ENCODE assay signal across 8 cellular contexts in genomic region chr10:110311357-110311949, GRCh38. TPM values are rescaled to one million over a fixed set of nuclear protein-coding genes. Genes with fewer than 3 reads are reported as not detected.
DNase-seq lines count a peak whose midpoint lies in the region; ATAC-seq, FAIRE-seq and TF ChIP-seq lines count a peak whose summit lies in the region.

No MANE protein-coding gene starts in this region.

- ATAC-seq in IMR-90 (ENCODE audit: low read depth) (peak; percentile 97), K562 (peak; percentile 87), HG03442 (IDR thresholded peaks at IDR 0.05; ENCODE audit: unreplicated experiment) (no peak)

- no peak overlapping the region for H3K9ac ChIP-seq in IMR-90 (ENCODE audit: low read depth, low read length)
- H3K9ac ChIP-seq in K562 (ENCODE audit: insufficient read depth in 1 of 2, low read depth in 2 of 2, low read length in 2 of 2) = no peak overlapping the region
- no peak overlapping the region for H3K9ac ChIP-seq in keratinocyte (ENCODE audit: control insufficient read depth, extremely low read depth, insufficient read depth, low read length)

- peak overlapping the region; percentile 78 for H2BK20ac ChIP-seq in IMR-90 (ENCODE audit: low read depth, low read length)

- intact Hi-C loops in IMR-90 (cut with micrococcal nuclease) (loop anchor here (1.0 to 10.0 kb wide), 8 partner anchors 42 to 583 kb away; no protein-coding TSS in a partner anchor), K562 (cut with micrococcal nuclease) (loop anchor here (1.0 to 10.0 kb wide), 5 partner anchors 225 to 1823 kb away; no protein-coding TSS in a partner anchor)

- no peak overlapping the region for H4K5ac ChIP-seq in IMR-90 (ENCODE audit: low read depth, low read length)

- in situ Hi-C loops in IMR-90 (cut with MboI; ENCODE audit: low sequenced_read_pairs) = loop anchor here (5.0 to 25.0 kb wide), 2 partner anchors 236 to 1826 kb away; no protein-coding TSS in a partner anchor
- in situ Hi-C loops in K562 (cut with MboI) = loop anchor here (5.0 kb wide), 1 partner anchor 241 kb away; no protein-coding TSS in a partner anchor

- DNase-seq in stimulated activated CD4-positive, alpha-beta T cell treated with anti-CD3 and anti-CD28 coated beads, Interleukin-12 subunit alpha, Interleukin-12 subunit beta, amount 100 ng/mL, for 4 hours = peak; percentile 36
- DNase-seq in stimulated activated CD4-positive, alpha-beta T cell treated with anti-CD3 and anti-CD28 coated beads, Interleukin-2, amount 100 ng/mL, for 48 hours = no peak
- peak; percentile 70 for DNase-seq in IMR-90
- DNase-seq in RPMI8226 = peak; percentile 63
- peak in 2 of 4 experiments; percentile 40 to 67 for DNase-seq in K562 (ENCODE audit: extremely low read depth in 1 of 4, low spot score in 3 of 4)
- no peak for DNase-seq in keratinocyte (ENCODE audit: low read depth, low spot score)
- peak; percentile 57 for DNase-seq in stimulated activated CD8-positive, alpha-beta memory T cell treated with anti-CD3 and anti-CD28 coated beads, Interleukin-4, amount 100 ng/mL, for 48 hours

- H3K4me3 ChIP-seq in IMR-90 (ENCODE audit: insufficient read depth, low read depth, low read length) (no peak overlapping the region), K562 (no peak overlapping the region), keratinocyte (ENCODE audit: control insufficient read depth in 2 of 3, extremely low read depth in 1 of 3, insufficient read depth in 2 of 3, low read depth in 1 of 3, low read length in 3 of 3) (no peak overlapping the region)

- peak overlapping the region in 1 of 2 experiments; percentile 67; a peak in 2 of 4 replicates for H4K8ac ChIP-seq in IMR-90 (ENCODE audit: low read depth in 2 of 2, low read length in 2 of 2)

- dilution Hi-C loops in IMR-90 (cut with HindIII; ENCODE audit: low sequenced_read_pairs, unreplicated experiment) (no loop called here), keratinocyte (cut with MboI; ENCODE audit: extremely low pct_ligation_motif_present, low sequenced_read_pairs) (loop anchor here (25.0 kb wide), 2 partner anchors 251 to 576 kb away; partner anchors contain the start of gene SMC3)

- H4K20me1 ChIP-seq in IMR-90 (ENCODE audit: insufficient read depth, low read length) (no peaks in the 10 kb centered on the region), K562 (replicated peaks; ENCODE audit: control insufficient read depth, insufficient read depth, low read length) (no peaks in the 10 kb centered on the region), keratinocyte (ENCODE audit: control insufficient read depth, extremely low read depth, insufficient read depth, low read length) (no peaks in the 10 kb centered on the region)

- H3K79me1 ChIP-seq in IMR-90 (ENCODE audit: low read depth in 1 of 2, low read length in 2 of 2) = no peaks in the 10 kb centered on the region

- peak overlapping the region; percentile 49; the same call in 1 of the 2 replicates for H2BK120ac ChIP-seq in IMR-90 (ENCODE audit: low read depth, low read length)

- TF ChIP-seq EP300 in K562 (IDR thresholded peaks at IDR 0.05; ENCODE audit: low read length) = no peak

- CTCF ChIA-PET in IMR-90 (lab: Yijun Ruan, JAX) = interaction anchor here (0.5 to 2.1 kb wide), 5 partner anchors 100 to 289 kb away, joined by 3 to 10 read pairs (median 4); no protein-coding TSS in a partner anchor
- CTCF ChIA-PET in K562 (lab: Yijun Ruan, JAX; ENCODE audit: low intra/inter-chr PET ratio) = interaction anchor here (1.8 to 2.4 kb wide), 2 partner anchors 224 to 236 kb away, joined by 10 to 13 read pairs; no protein-coding TSS in a partner anchor

- no peak overlapping the region for H3K18ac ChIP-seq in IMR-90 (ENCODE audit: low read depth, low read length)

- no CpG with 5 or more reads among the region's 3 CpGs for WGBS in IMR-90 (ENCODE audit: extremely low coverage in 2 of 2, insufficient read length in 1 of 2), 2 experiments
- 0% methylated on average over 3 of the region's 3 CpGs for WGBS in K562 (ENCODE audit: insufficient coverage, low coverage, missing lambda C conversion rate)

- H3K79me2 ChIP-seq in K562 (ENCODE audit: control insufficient read depth, insufficient read depth, low read length) (no peaks in the 10 kb centered on the region), keratinocyte (ENCODE audit: control insufficient read depth, insufficient read depth, low read length) (no peaks in the 10 kb centered on the region)

- peak; percentile 95 for TF ChIP-seq RAD21 in IMR-90 (IDR thresholded peaks at IDR 0.05; ENCODE audit: low read length)
- peak; percentile 79 to 81 for TF ChIP-seq RAD21 in K562 (CRISPR knock-in tag; conservative IDR thresholded peaks at IDR 0.05 in 1 of 2, IDR thresholded peaks at IDR 0.05 in 1 of 2)

- H3K9me3 ChIP-seq in IMR-90 (ENCODE audit: control insufficient read depth, insufficient read depth, low read length) (no peaks in the 10 kb centered on the region), K562 (replicated peaks; ENCODE audit: control insufficient read depth, insufficient read depth, low read depth, low read length) (no peaks in the 10 kb centered on the region), keratinocyte (ENCODE audit: control insufficient read depth, low read depth, low read length) (no peaks in the 10 kb centered on the region)

- H3K14ac ChIP-seq in IMR-90 (replicated peaks; ENCODE audit: low read depth, low read length) = peak overlapping the region; percentile 38; the same call in 1 of the 2 replicates

- no peaks in the 10 kb centered on the region for H3K36me3 ChIP-seq in IMR-90 (ENCODE audit: control insufficient read depth, insufficient read depth, low read length)
- H3K36me3 ChIP-seq in K562 (ENCODE audit: control insufficient read depth, insufficient read depth, low read length) = no peaks in the 10 kb centered on the region
- no peaks in the 10 kb centered on the region for H3K36me3 ChIP-seq in keratinocyte (ENCODE audit: control insufficient read depth in 2 of 2, extremely low read depth in 1 of 2, insufficient read depth in 2 of 2, low read length in 2 of 2)

- H2AK5ac ChIP-seq in IMR-90 (ENCODE audit: low read depth, low read length) = peak overlapping the region; percentile 41; the same call in 1 of the 2 replicates

- H2AK9ac ChIP-seq in IMR-90 (replicated peaks; ENCODE audit: low read depth, low read length, poor library complexity) = no peak overlapping the region

- H3K4ac ChIP-seq in IMR-90 (ENCODE audit: low read depth, low read length) = peak overlapping the region; percentile 54; the same call in 1 of the 2 replicates

- 0 out of 2 replicates have a peak, but pooled peaks cover 2% of the 10 kb centered on the region for H3K9me1 ChIP-seq in IMR-90 (ENCODE audit: insufficient read depth, low read length)
- no peaks in the 10 kb centered on the region for H3K9me1 ChIP-seq in K562 (ENCODE audit: control insufficient read depth, insufficient read depth, low read length)
- no peaks in the 10 kb centered on the region for H3K9me1 ChIP-seq in keratinocyte (ENCODE audit: control insufficient read depth, extremely low read depth, insufficient read depth, low read length)

- TF ChIP-seq POLR2A in IMR-90 (IDR thresholded peaks at IDR 0.05; ENCODE audit: low read depth, low read length) (no peak), K562 (conservative IDR thresholded peaks at IDR 0.05) (no peak)

- H3K27me3 ChIP-seq in IMR-90 (ENCODE audit: control insufficient read depth, insufficient read depth, low read length) (no peaks in the 10 kb centered on the region), K562 (ENCODE audit: control insufficient read depth in 2 of 2, insufficient read depth in 2 of 2, low read length in 2 of 2) (peaks cover 2 to 6% of the 10 kb centered on the region in 2 experiments; a peak in 1 of 5 replicates), keratinocyte (ENCODE audit: control insufficient read depth, extremely low read depth, insufficient read depth, low read length) (no peaks in the 10 kb centered on the region)

- no peak overlapping the region for H2BK5ac ChIP-seq in IMR-90 (ENCODE audit: low read depth, low read length, poor library complexity, severe bottlenecking)

- BruUV-seq in IMR-90 (replicated peaks; lab: Mats Ljungman, UMichigan) (no TSS peak), K562 (replicated peaks; lab: Mats Ljungman, UMichigan) (no TSS peak)

- H2AFZ ChIP-seq in IMR-90 (replicated peaks; ENCODE audit: low read length, poor library complexity) (no peak overlapping the region), K562 (ENCODE audit: low read depth, low read length) (no peak overlapping the region), keratinocyte (ENCODE audit: control insufficient read depth, low read length) (no peak overlapping the region)

- H3K4me2 ChIP-seq in IMR-90 (ENCODE audit: low read depth, low read length) (peak overlapping the region; percentile 54), K562 (ENCODE audit: insufficient read depth, low read length) (no peak overlapping the region), keratinocyte (ENCODE audit: control insufficient read depth, extremely low read depth, insufficient read depth, low read depth, low read length) (peak overlapping the region; percentile 50)

- H3K27ac ChIP-seq in IMR-90 (ENCODE audit: insufficient read depth, low read length) (no peak overlapping the region), K562 (ENCODE audit: extremely low read depth, low read depth, low read length) (no peak overlapping the region), keratinocyte (ENCODE audit: control insufficient read depth, insufficient read depth, low read length) (no peak overlapping the region)

- FAIRE-seq in K562 (lab: Jason Lieb, UNC) = peak; percentile 73
- FAIRE-seq in keratinocyte (lab: Jason Lieb, UNC) = peak; percentile 86

- POLR2A ChIA-PET in IMR-90 (lab: Charles Lee; ENCODE audit: unreplicated experiment) = no interaction called here
- POLR2A ChIA-PET in K562 (lab: Yijun Ruan, JAX) = interaction anchor here (0.7 kb wide), 1 partner anchor 617 kb away, joined by 3 read pairs; no protein-coding TSS in a partner anchor

- no peaks in the 10 kb centered on the region for H3K4me1 ChIP-seq in IMR-90 (ENCODE audit: control insufficient read depth, insufficient read depth, low read length)
- no peaks in the 10 kb centered on the region; a peak in 1 of 5 replicates for H3K4me1 ChIP-seq in K562 (replicated peaks in 1 of 2; ENCODE audit: control insufficient read depth in 2 of 2, insufficient read depth in 2 of 2, low read length in 2 of 2)
- peaks cover 14% of the 10 kb centered on the region for H3K4me1 ChIP-seq in keratinocyte (ENCODE audit: control insufficient read depth, extremely low read depth, insufficient read depth, low read length)

- H2BK15ac ChIP-seq in IMR-90 (ENCODE audit: low read depth, low read length) = peak overlapping the region; percentile 20; the same call in 1 of the 3 replicates

- no peak overlapping the region; the same call in 1 of the 2 replicates for H4K91ac ChIP-seq in IMR-90 (ENCODE audit: insufficient read depth, low read depth, low read length)

- no peak overlapping the region for H3K56ac ChIP-seq in IMR-90 (ENCODE audit: extremely low read depth, insufficient read depth, low read length)

- H3K23ac ChIP-seq in IMR-90 (ENCODE audit: low read depth, low read length) = no peak overlapping the region

- TF ChIP-seq CTCF in IMR-90 (conservative IDR thresholded peaks at IDR 0.05; ENCODE audit: low read depth, low read length) (peak; percentile 80), K562 (IDR thresholded peaks at IDR 0.05 in 2 of 3, conservative IDR thresholded peaks at IDR 0.05 in 1 of 3; ENCODE audit: insufficient read depth in 2 of 3, low read depth in 1 of 3, low read length in 3 of 3) (peak; percentile 56 to 76 (median 59); a peak in 5 of 6 replicates), keratinocyte (optimal IDR thresholded peaks at IDR 0.05 in 1 of 3, IDR thresholded peaks at IDR 0.05 in 1 of 3, conservative IDR thresholded peaks at IDR 0.05 in 1 of 3; ENCODE audit: extremely low read depth in 1 of 3, insufficient read depth in 2 of 3, low read length in 3 of 3) (peak; percentile 57 to 67 (median 60))

RNA-seq across cellular contexts. Expression of gene SMNDC1, which starts 6.7 kb away (rescaled TPM):
- total RNA-seq in IMR-90 (2012; rRNA removed) (3.9 and 8.6 TPM in 2 replicates), K562 (2014; rRNA removed) (3.6 and 6.8 TPM in 2 replicates), K562 (2014; rRNA removed; fragmentation: Illumina TruSeq; extraction: Trizol) (12.3 and 13.9 TPM in 2 replicates), K562 (2015; rRNA removed; fragmentation: Illumina TruSeq; extraction: Trizol) (11.7 and 11.9 TPM in 2 replicates), K562 (2021) (28.1 and 35.8 TPM in 2 replicates)
- polyA plus RNA-seq in IMR-90 (2012; rRNA removed) (12.2 and 15.1 TPM in 2 replicates), K562 (2011; rRNA removed) (10.9 and 15.7 TPM in 2 replicates), K562 (2014; fragmentation: Illumina TruSeq; extraction: Trizol) (24.1 and 30.1 TPM in 2 replicates), K562 (2014; fragmentation: Nextera tagmentation; extraction: Ambion mirVana) (1 to 10 TPM; 9.2 to 9.9 TPM), K562 (2014; rRNA removed) (17.4 and 19.5 TPM in 2 replicates), keratinocyte (9.5 to 19.8 TPM (median 17.3 TPM) in 3 replicates)
- 3.6 and 4.1 TPM in 2 replicates for polyA plus RNA-seq in IMR-90 (2012; cell fraction: cytosol; rRNA removed)
- polyA plus RNA-seq in IMR-90 (2012; cell fraction: nucleus; rRNA removed; ENCODE audit: low replicate concordance) = 3.3 and 15.7 TPM in 2 replicates
- 9.7 and 38.1 TPM in 2 replicates for total RNA-seq in K562 (2011; cell fraction: chromatin; rRNA removed; ENCODE audit: low replicate concordance)
- 5.0 and 6.8 TPM in 2 replicates for total RNA-seq in K562 (2011; cell fraction: nucleolus; rRNA removed)
- total RNA-seq in K562 (2011; cell fraction: nucleoplasm; rRNA removed) = 15.5 and 22.4 TPM in 2 replicates
- polyA plus RNA-seq in K562 (2011; cell fraction: cytosol; rRNA removed) = 2.4 and 4.8 TPM in 2 replicates
- 5.4 and 8.3 TPM in 2 replicates for polyA plus RNA-seq in K562 (2011; cell fraction: nucleus; rRNA removed)
- polyA plus RNA-seq in K562 (2012) = 15.3 and 17.9 TPM in 2 replicates
- 11.9 and 19.0 TPM in 2 replicates for polyA minus RNA-seq in K562 (2011; rRNA and poly(A)+ RNA removed)
- polyA minus RNA-seq in K562 (2011; cell fraction: cytosol; rRNA and poly(A)+ RNA removed) = 10.0 and 14.2 TPM in 2 replicates
- 13.2 and 30.7 TPM in 2 replicates for polyA minus RNA-seq in K562 (2011; cell fraction: nucleus; rRNA and poly(A)+ RNA removed)
- 83.1 TPM for polyA plus RNA-seq in keratinocyte (2011; ENCODE audit: low read depth)
- polyA plus RNA-seq in keratinocyte (2011; cell fraction: cytosol; rRNA removed) = 17.0 and 27.9 TPM in 2 replicates
- polyA plus RNA-seq in keratinocyte (2011; cell fraction: nucleus; rRNA removed) = 21.1 and 30.5 TPM in 2 replicates
- 21.5 and 34.8 TPM in 2 replicates for polyA plus RNA-seq in keratinocyte (2012; ENCODE audit: low replicate concordance)
- 1.8 to 8.0 TPM (median 2.8 TPM) in 3 replicates for polyA minus RNA-seq in keratinocyte
- polyA minus RNA-seq in keratinocyte (2011; cell fraction: cytosol; rRNA and poly(A)+ RNA removed) = 5.9 TPM
- 3.4 and 6.5 TPM in 2 replicates for polyA minus RNA-seq in keratinocyte (2011; cell fraction: nucleus; rRNA and poly(A)+ RNA removed)

Comparison
In these comparisons a context has a peak if more than half of its experiments do, and no peak if none do; other contexts are left out.
1. DNase-seq: peak in stimulated activated CD4-positive, alpha-beta T cell treated with anti-CD3 and anti-CD28 coated beads, Interleukin-12 subunit alpha, Interleukin-12 subunit beta, amount 100 ng/mL, for 4 hours (single experiment), IMR-90 (single experiment), RPMI8226 (single experiment) and stimulated activated CD8-positive, alpha-beta memory T cell treated with anti-CD3 and anti-CD28 coated beads, Interleukin-4, amount 100 ng/mL, for 48 hours (single experiment); none in stimulated activated CD4-positive, alpha-beta T cell treated with anti-CD3 and anti-CD28 coated beads, Interleukin-2, amount 100 ng/mL, for 48 hours (0 of 2) and keratinocyte (single experiment).
2. Peak in every context shown above with its lines, with median percentiles within 50 percentile points of each other: CTCF ChIP-seq.